ENCODE assay signal across 6 cellular contexts in genomic region chr11:119184399-119184798, GRCh38. TPM values are rescaled to one million over a fixed set of nuclear protein-coding genes. Genes with fewer than 3 reads are reported as not detected.
"Had no signal": no experiment of that assay in that cellular context is flagged by ENCODE, and none has a peak within 500 bp of the region (broad histone marks: within the 10 kb centered on the region; RNA-seq: fewer than 3 reads in every experiment).

No MANE protein-coding gene starts in this region.

RNA-seq across cellular contexts. Expression of gene NHERF4, which starts 0.9 kb away (rescaled TPM):
- total RNA-seq: GM23248, H4, H7, HFFc6, HT1080 had no signal

RNA-seq across cellular contexts. Expression of gene ABCG4, which starts 35.5 kb away (rescaled TPM):
- total RNA-seq: GM23248, HepG2, HT1080 had no signal
